In genomic region chr5:139457241-139457640, GRCh38 we compare ENCODE assay signal across 21 cellular contexts. TPM values are rescaled to one million over a fixed set of nuclear protein-coding genes. Genes with fewer than 3 reads are reported as not detected.
DNase-seq lines count a peak whose midpoint lies in the region; ATAC-seq, FAIRE-seq and TF ChIP-seq lines count a peak whose summit lies in the region.
"Had no signal": no experiment of that assay in that cellular context is flagged by ENCODE, and none has a peak within 500 bp of the region (broad histone marks: within the 10 kb centered on the region; RNA-seq: fewer than 3 reads in every experiment).

No MANE protein-coding gene starts in this region.

- no peak overlapping the region for H2AFZ ChIP-seq in mesenchymal stem cell (ENCODE audit: low read depth, low read length)

- no peaks in the 10 kb centered on the region for H3K9me3 Mint-ChIP-seq in T-helper 2 cell treated with Interferon-gamma antibody and Interleukin-4, amounts not matched to agents 5 μg/mL and 100 μg/mL, for 36 hours
- H3K9me3 Mint-ChIP-seq: endodermal cell, HFFc6, mesothelial cell of epicardium had no signal

- peak overlapping the region; percentile 95 for H3K27ac Mint-ChIP-seq in T-helper 2 cell treated with Interferon-gamma antibody and Interleukin-4, amounts not matched to agents 5 μg/mL and 100 μg/mL, for 36 hours
- H3K27ac Mint-ChIP-seq in T-helper 17 cell = peak overlapping the region; percentile 98
- H3K27ac Mint-ChIP-seq: endodermal cell, HFFc6, mesothelial cell of epicardium had no signal

- H3K4me3 Mint-ChIP-seq in T-helper 2 cell treated with Interferon-gamma antibody and Interleukin-4, amounts not matched to agents 5 μg/mL and 100 μg/mL, for 36 hours = peak overlapping the region; percentile 41
- no peak overlapping the region for H3K4me3 Mint-ChIP-seq in T-helper 17 cell
- H3K4me3 Mint-ChIP-seq: endodermal cell, HFFc6, mesothelial cell of epicardium had no signal

- peaks cover 0 to 12% of the 10 kb centered on the region in 2 experiments for H3K36me3 ChIP-seq in mesenchymal stem cell (ENCODE audit: control insufficient read depth in 1 of 2, insufficient read depth in 2 of 2, low read depth in 1 of 2, low read length in 2 of 2)
- H3K36me3 ChIP-seq: SJSA1 had no signal

- H3K79me1 ChIP-seq in mesenchymal stem cell (replicated peaks; ENCODE audit: low read length, poor library complexity, severe bottlenecking) = no peaks in the 10 kb centered on the region

- H3K4me3 ChIP-seq in mesenchymal stem cell (ENCODE audit: insufficient read depth in 1 of 2, low read depth in 1 of 2, low read length in 2 of 2) = no peak overlapping the region
- H3K4me3 ChIP-seq: SJSA1 had no signal

- H2BK120ac ChIP-seq in mesenchymal stem cell (ENCODE audit: low read depth, low read length) = no peak overlapping the region

- no peak overlapping the region for H4K91ac ChIP-seq in mesenchymal stem cell (ENCODE audit: low read length)

- no peak overlapping the region for H3K23ac ChIP-seq in mesenchymal stem cell (ENCODE audit: low read length in 2 of 2)

- ATAC-seq in T-helper 17 cell = no peak
- ATAC-seq: sciatic nerve had no signal

- H3K27me3 ChIP-seq in mesenchymal stem cell (ENCODE audit: control insufficient read depth in 1 of 2, insufficient read depth in 1 of 2, low read length in 2 of 2) = no peaks in the 10 kb centered on the region
- H3K27me3 ChIP-seq: SJSA1 had no signal

- H3K4me1 Mint-ChIP-seq in T-helper 2 cell treated with Interferon-gamma antibody and Interleukin-4, amounts not matched to agents 5 μg/mL and 100 μg/mL, for 36 hours (ENCODE audit: low read depth) = peaks cover 55% of the 10 kb centered on the region
- H3K4me1 Mint-ChIP-seq in T-helper 17 cell = peaks cover 48% of the 10 kb centered on the region
- H3K4me1 Mint-ChIP-seq: mesothelial cell of epicardium had no signal

- no peak for FAIRE-seq in H54 (lab: Jason Lieb, UNC)

- H3K27me3 Mint-ChIP-seq in T-helper 2 cell treated with Interferon-gamma antibody and Interleukin-4, amounts not matched to agents 5 μg/mL and 100 μg/mL, for 36 hours (ENCODE audit: low read depth) = no peaks in the 10 kb centered on the region
- no peaks in the 10 kb centered on the region for H3K27me3 Mint-ChIP-seq in T-helper 17 cell

- H3K4ac ChIP-seq in mesenchymal stem cell (ENCODE audit: low read depth in 1 of 2, low read length in 2 of 2) = no peak overlapping the region

- no peaks in the 10 kb centered on the region for H3K36me3 Mint-ChIP-seq in T-helper 2 cell treated with Interferon-gamma antibody and Interleukin-4, amounts not matched to agents 5 μg/mL and 100 μg/mL, for 36 hours (ENCODE audit: low read depth)
- H3K36me3 Mint-ChIP-seq in T-helper 17 cell (ENCODE audit: low read depth) = no peaks in the 10 kb centered on the region
- H3K36me3 Mint-ChIP-seq: mesothelial cell of epicardium had no signal

- no peak overlapping the region for H2AK5ac ChIP-seq in mesenchymal stem cell (ENCODE audit: low read length, severe bottlenecking)

- peak overlapping the region; percentile 28 for H2BK15ac ChIP-seq in mesenchymal stem cell (ENCODE audit: low read depth, poor library complexity, severe bottlenecking)

- no peak overlapping the region for H2BK5ac ChIP-seq in mesenchymal stem cell (ENCODE audit: low read depth, low read length, poor library complexity, severe bottlenecking)

- H3K9me3 ChIP-seq in T-helper 17 cell (ENCODE audit: control insufficient read depth, low read length, poor library complexity, severe bottlenecking) = no peaks in the 10 kb centered on the region
- no peaks in the 10 kb centered on the region for H3K9me3 ChIP-seq in mesenchymal stem cell (ENCODE audit: control insufficient read depth, low read length)
- H3K9me3 ChIP-seq: SJSA1 had no signal

- no peak for DNase-seq in T-helper 2 cell treated with Interferon-gamma antibody and Interleukin-4, amounts not matched to agents 5 μg/mL and 100 μg/mL, for 36 hours (ENCODE audit: low spot score)
- DNase-seq in T-helper 2 cell = no peak
- no peak for DNase-seq in T-helper 17 cell
- no peak for DNase-seq in mesenchymal stem cell
- no peak for DNase-seq in H54 (ENCODE audit: insufficient read length, low spot score)
- no peak for DNase-seq in stimulated activated CD4-positive, alpha-beta T cell treated with anti-CD3 and anti-CD28 coated beads, Interleukin-12 subunit alpha, Interleukin-12 subunit beta, amount 100 ng/mL, for 4 hours
- DNase-seq: 8988T; activated CD4-positive, alpha-beta T cell treated with anti-CD3 and anti-CD28 coated beads, Interleukin-2, amount 50 U/mL, for 4 hours; DMS79; endodermal cell; HFFc6; hypothalamus; NCI-H1930; NCI-H524; occipital lobe; stimulated activated CD4-positive, alpha-beta T cell treated with anti-CD3 and anti-CD28 coated beads, Interleukin-2, amount 100 ng/mL, for 48 hours had no signal

- no peak overlapping the region for H2BK12ac ChIP-seq in mesenchymal stem cell (ENCODE audit: low read length in 2 of 2)

- H3K14ac ChIP-seq in mesenchymal stem cell (ENCODE audit: low read length in 2 of 2) = no peak overlapping the region

- H3K9ac ChIP-seq in mesenchymal stem cell (ENCODE audit: low read length) = no peak overlapping the region

- H4K8ac ChIP-seq in mesenchymal stem cell (ENCODE audit: low read length) = no peak overlapping the region

- H3K4me1 ChIP-seq in mesenchymal stem cell (ENCODE audit: control insufficient read depth, insufficient read depth, low read depth, low read length) = peaks cover 20% of the 10 kb centered on the region

- no peak overlapping the region for H3K18ac ChIP-seq in mesenchymal stem cell (ENCODE audit: low read depth in 1 of 2, low read length in 2 of 2)

- no peak overlapping the region for H3K27ac ChIP-seq in mesenchymal stem cell (ENCODE audit: low read length, poor library complexity, severe bottlenecking)
- H3K27ac ChIP-seq: SJSA1 had no signal

- no peak for TF ChIP-seq POLR2A in H54 (IDR thresholded peaks at IDR 0.05; ENCODE audit: low read depth, low read length)

- no peak overlapping the region for H3K4me2 ChIP-seq in mesenchymal stem cell (ENCODE audit: low read length, poor library complexity, severe bottlenecking)

- 94% methylated on average over 5 of the region's 5 CpGs for WGBS in mesenchymal stem cell

RNA-seq across cellular contexts. Expression of gene ECSCR, which starts 5.3 kb away (rescaled TPM):
- not detected for total RNA-seq in T-helper 17 cell
- 0.30 TPM for polyA plus RNA-seq in mesenchymal stem cell (2013, experiment 1 of 2)
- polyA plus RNA-seq in mesenchymal stem cell (2013, experiment 2 of 2) = 0.49 TPM
- total RNA-seq: mesothelial cell of epicardium, OCI-LY7 had no signal

RNA-seq across cellular contexts. Expression of gene SMIM33, which starts 13.6 kb away (rescaled TPM):
- under 1 TPM; 0.13 to 0.32 TPM for total RNA-seq in T-helper 17 cell
- not detected for polyA plus RNA-seq in mesenchymal stem cell (2013, experiment 1 of 2)
- polyA plus RNA-seq in mesenchymal stem cell (2013, experiment 2 of 2) = not detected
- total RNA-seq: cardiac septum, endodermal cell, HFFc6, mesothelial cell of epicardium, occipital lobe, OCI-LY7, sciatic nerve, SJSA1 had no signal

RNA-seq across cellular contexts. Expression of gene DNAJC18, which starts 17.9 kb away (rescaled TPM):
- total RNA-seq in T-helper 17 cell = 1 to 10 TPM; 4.0 to 8.7 TPM
- polyA plus RNA-seq in mesenchymal stem cell (2013, experiment 1 of 2) = 14.4 TPM
- 17.7 TPM for polyA plus RNA-seq in mesenchymal stem cell (2013, experiment 2 of 2)

RNA-seq across cellular contexts. Expression of gene STING1, which starts 25.3 kb away (rescaled TPM):
- 100 to 1,000 TPM; 151 to 160 TPM for total RNA-seq in T-helper 17 cell
- 63.5 TPM for polyA plus RNA-seq in mesenchymal stem cell (2013, experiment 1 of 2)
- polyA plus RNA-seq in mesenchymal stem cell (2013, experiment 2 of 2) = 59.7 TPM

RNA-seq across cellular contexts. Expression of gene SPATA24, which starts 53.4 kb away (rescaled TPM):
- total RNA-seq in T-helper 17 cell = 1 to 10 TPM; 3.8 to 4.1 TPM
- polyA plus RNA-seq in mesenchymal stem cell (2013, experiment 1 of 2) = 7.3 TPM
- polyA plus RNA-seq in mesenchymal stem cell (2013, experiment 2 of 2) = 6.5 TPM
